16 cellular contexts compared by ENCODE assay signal in the genomic region with DNA sequence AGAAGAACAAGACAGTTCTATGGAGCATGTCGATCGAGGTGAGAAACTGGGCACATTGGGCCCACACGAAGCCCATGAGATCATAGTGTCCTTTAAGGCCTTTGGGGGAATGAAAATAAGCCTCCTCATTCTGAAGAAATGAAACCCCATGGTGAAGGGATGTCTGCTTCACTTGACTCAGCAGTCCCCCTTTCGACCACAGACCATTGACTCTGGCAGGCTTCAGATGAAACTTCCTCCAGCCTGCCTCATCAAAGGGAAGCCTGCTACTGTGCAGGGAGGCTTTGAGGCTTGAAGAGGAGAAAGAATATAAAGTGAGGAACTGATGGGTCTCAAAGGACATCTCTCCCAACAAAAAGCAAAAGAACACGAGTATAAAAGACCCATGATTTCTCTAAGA.
DNase-seq lines count a peak whose midpoint lies in the region; ATAC-seq lines count a peak whose summit lies in the region.
"Had no signal": no experiment of that assay in that cellular context is flagged by ENCODE, and none has a peak within 500 bp of the region (broad histone marks: within the 10 kb centered on the region; RNA-seq: fewer than 3 reads in every experiment).

No MANE protein-coding gene starts in this region.

- H3K4me1 ChIP-seq in BLaER1 treated with 17β-estradiol and CSF1 and Interleukin-3, amounts not matched to agents 10 nM and 100 nM, result peaks cover 10 to 33% (median 30%) of the 10 kb centered on the region in 10 experiments; a peak in 19 of 20 replicates
- no peaks in the 10 kb centered on the region for H3K4me1 ChIP-seq in CD8-positive, alpha-beta memory T cell (ENCODE audit: insufficient read depth, low read length)
- H3K4me1 ChIP-seq: lower lobe of right lung had no signal

- no peaks in the 10 kb centered on the region for H4K20me1 ChIP-seq in BLaER1 treated with 17β-estradiol and CSF1 and Interleukin-3, amounts not matched to agents 10 nM and 100 nM

- H3K27ac ChIP-seq in BLaER1 treated with 17β-estradiol and CSF1 and Interleukin-3, amounts not matched to agents 10 nM and 100 nM, result no peak overlapping the region
- H3K27ac ChIP-seq in CD8-positive, alpha-beta memory T cell (ENCODE audit: low read depth, low read length), result no peak overlapping the region
- H3K27ac ChIP-seq: lower lobe of right lung had no signal

- H3K27me3 ChIP-seq in BLaER1 treated with 17β-estradiol and CSF1 and Interleukin-3, amounts not matched to agents 10 nM and 100 nM, result no peaks in the 10 kb centered on the region
- no peaks in the 10 kb centered on the region for H3K27me3 ChIP-seq in CD8-positive, alpha-beta memory T cell (ENCODE audit: insufficient read depth, low read length, poor library complexity, severe bottlenecking)

- peak overlapping the region; percentile 9 to 69 (median 54); a peak in 18 of 22 replicates for H3K4me2 ChIP-seq in BLaER1 treated with 17β-estradiol and CSF1 and Interleukin-3, amounts not matched to agents 10 nM and 100 nM

- ATAC-seq in GM19023 (IDR thresholded peaks at IDR 0.05; ENCODE audit: unreplicated experiment) (peak; percentile 77), GM21825 (IDR thresholded peaks at IDR 0.05; ENCODE audit: unreplicated experiment) (peak; percentile 98), HG03196 (IDR thresholded peaks at IDR 0.05; ENCODE audit: unreplicated experiment) (peak; percentile 86)
- ATAC-seq in natural killer cell treated with Interleukin-12 subunit alpha and Interleukin-12 subunit beta and Interleukin-15 and Interleukin-18, amount 100 ng/mL, for 72 hours, result no peak
- ATAC-seq: lower lobe of right lung, Panc1 had no signal

- H3K9me3 ChIP-seq in BLaER1 treated with 17β-estradiol and CSF1 and Interleukin-3, amounts not matched to agents 10 nM and 100 nM (replicated peaks in 1 of 11), result no peaks in the 10 kb centered on the region
- H3K9me3 ChIP-seq in CD8-positive, alpha-beta memory T cell (ENCODE audit: low read length), result no peaks in the 10 kb centered on the region
- H3K9me3 ChIP-seq: lower lobe of right lung had no signal

- no peak overlapping the region for H3K27ac Mint-ChIP-seq in natural killer cell treated with Interleukin-12 subunit alpha and Interleukin-12 subunit beta and Interleukin-15 and Interleukin-18, amount 100 ng/mL, for 72 hours
- H3K27ac Mint-ChIP-seq in CD8-positive, alpha-beta memory T cell, result no peak overlapping the region
- H3K27ac Mint-ChIP-seq: endodermal cell; stimulated activated naive CD8-positive, alpha-beta T cell treated with anti-CD3 and anti-CD28 coated beads, Interleukin-15, Interleukin-2, amounts not matched to agents 100 ng/mL and 50 ng/mL, for 24 hours had no signal

- CTCF ChIA-PET in CD8-positive, alpha-beta memory T cell (lab: Charles Lee), result no interaction called here

- peaks cover 4% of the 10 kb centered on the region for H3K9me3 Mint-ChIP-seq in natural killer cell treated with Interleukin-12 subunit alpha and Interleukin-12 subunit beta and Interleukin-15 and Interleukin-18, amount 100 ng/mL, for 72 hours
- H3K9me3 Mint-ChIP-seq in CD8-positive, alpha-beta memory T cell, result peaks cover 0 to 2% (median 0%) of the 10 kb centered on the region in 5 donors
- H3K9me3 Mint-ChIP-seq: endodermal cell; stimulated activated naive CD8-positive, alpha-beta T cell treated with anti-CD3 and anti-CD28 coated beads, Interleukin-15, Interleukin-2, amounts not matched to agents 100 ng/mL and 50 ng/mL, for 24 hours had no signal

- H3K36me3 Mint-ChIP-seq in natural killer cell treated with Interleukin-12 subunit alpha and Interleukin-12 subunit beta and Interleukin-15 and Interleukin-18, amount 100 ng/mL, for 72 hours, result no peaks in the 10 kb centered on the region
- no peaks in the 10 kb centered on the region for H3K36me3 Mint-ChIP-seq in CD8-positive, alpha-beta memory T cell

- no peak overlapping the region for H3K4me3 ChIP-seq in BLaER1 treated with 17β-estradiol and CSF1 and Interleukin-3, amounts not matched to agents 10 nM and 100 nM
- no peak overlapping the region for H3K4me3 ChIP-seq in CD8-positive, alpha-beta memory T cell (ENCODE audit: low read length)
- H3K4me3 ChIP-seq: lower lobe of right lung had no signal

- H3K27me3 Mint-ChIP-seq in natural killer cell treated with Interleukin-12 subunit alpha and Interleukin-12 subunit beta and Interleukin-15 and Interleukin-18, amount 100 ng/mL, for 72 hours, result peaks cover 10 to 17% of the 10 kb centered on the region in 2 donors
- peaks cover 20 to 54% of the 10 kb centered on the region in 2 donors for H3K27me3 Mint-ChIP-seq in CD8-positive, alpha-beta memory T cell

- H3K4me3 Mint-ChIP-seq in natural killer cell treated with Interleukin-12 subunit alpha and Interleukin-12 subunit beta and Interleukin-15 and Interleukin-18, amount 100 ng/mL, for 72 hours, result no peak overlapping the region
- no peak overlapping the region for H3K4me3 Mint-ChIP-seq in CD8-positive, alpha-beta memory T cell
- H3K4me3 Mint-ChIP-seq: endodermal cell; stimulated activated naive CD8-positive, alpha-beta T cell treated with anti-CD3 and anti-CD28 coated beads, Interleukin-15, Interleukin-2, amounts not matched to agents 100 ng/mL and 50 ng/mL, for 24 hours had no signal

- no peak overlapping the region for H3K9ac ChIP-seq in BLaER1 treated with 17β-estradiol and CSF1 and Interleukin-3, amounts not matched to agents 10 nM and 100 nM

- DNase-seq in natural killer cell treated with Interleukin-12 subunit alpha and Interleukin-12 subunit beta and Interleukin-15 and Interleukin-18, amount 100 ng/mL, for 72 hours (ENCODE audit: low spot score), result no peak
- DNase-seq in hypothalamus (lab: John Stamatoyannopoulos, UW), result no peak
- DNase-seq in CD8-positive, alpha-beta memory T cell, result no peak
- DNase-seq in foreskin melanocyte, result no peak
- DNase-seq: endodermal cell, head of caudate nucleus, KG1, lower lobe of right lung, NCI-H2171 treated with DMSO at 0.1 percent for 48 hours, occipital lobe had no signal

- no peaks in the 10 kb centered on the region for H3K4me1 Mint-ChIP-seq in natural killer cell treated with Interleukin-12 subunit alpha and Interleukin-12 subunit beta and Interleukin-15 and Interleukin-18, amount 100 ng/mL, for 72 hours (ENCODE audit: low read depth in 2 of 2)
- no peaks in the 10 kb centered on the region for H3K4me1 Mint-ChIP-seq in CD8-positive, alpha-beta memory T cell

- POLR2A ChIA-PET in CD8-positive, alpha-beta memory T cell (lab: Charles Lee), result no interaction called here

- H3K36me3 ChIP-seq in BLaER1 treated with 17β-estradiol and CSF1 and Interleukin-3, amounts not matched to agents 10 nM and 100 nM, result no peaks in the 10 kb centered on the region
- no peaks in the 10 kb centered on the region for H3K36me3 ChIP-seq in CD8-positive, alpha-beta memory T cell (ENCODE audit: insufficient read depth, low read length)
- H3K36me3 ChIP-seq: lower lobe of right lung had no signal

Comparison
In these comparisons a context has a peak if more than half of its experiments do, and no peak if none do; other contexts are left out.
1. ATAC-seq: peak in GM19023 (single experiment), GM21825 (single experiment) and HG03196 (single experiment); none in natural killer cell treated with Interleukin-12 subunit alpha and Interleukin-12 subunit beta and Interleukin-15 and Interleukin-18, amount 100 ng/mL, for 72 hours (0 of 2).